15 cellular contexts compared by ENCODE assay signal in the genomic region with DNA sequence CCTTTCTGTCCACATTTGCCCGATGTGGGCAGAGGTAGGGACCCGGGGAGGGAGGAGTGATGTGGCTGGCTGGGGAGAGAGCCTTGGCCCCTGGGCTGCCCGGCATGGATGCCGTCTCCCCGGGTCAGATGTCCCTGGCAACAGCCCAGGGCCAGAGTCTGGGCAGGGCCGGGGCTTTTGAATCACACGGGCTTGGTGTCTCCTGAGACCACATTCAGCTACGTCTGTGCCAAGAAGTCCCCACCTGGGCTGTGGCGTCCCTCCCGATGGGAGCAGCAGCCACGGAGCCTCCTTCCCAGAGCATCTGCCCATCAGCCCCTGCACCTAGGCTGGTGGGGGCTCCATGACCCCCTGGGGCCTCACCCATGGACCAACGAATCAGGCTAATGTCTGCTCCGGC.
DNase-seq lines count a peak whose midpoint lies in the region; ATAC-seq and TF ChIP-seq lines count a peak whose summit lies in the region.
"Had no signal": no experiment of that assay in that cellular context is flagged by ENCODE, and none has a peak within 500 bp of the region (broad histone marks: within the 10 kb centered on the region; RNA-seq: fewer than 3 reads in every experiment).

No MANE protein-coding gene starts in this region.

- intact Hi-C loops in tibial artery (cut with DNase I; ENCODE audit: low total_unique reads) = no loop called here

- peak overlapping the region; percentile 56 for H4K91ac ChIP-seq in mesenchymal stem cell (ENCODE audit: low read length)

- H3K4me2 ChIP-seq in mesenchymal stem cell (ENCODE audit: low read length, poor library complexity, severe bottlenecking) = no peak overlapping the region
- H3K4me2 ChIP-seq: PC-9 had no signal

- H3K79me1 ChIP-seq in mesenchymal stem cell (replicated peaks; ENCODE audit: low read length, poor library complexity, severe bottlenecking) = peaks cover 67% of the 10 kb centered on the region

- 88% methylated on average over 12 of the region's 13 CpGs for WGBS in mesenchymal stem cell

- no peak for ATAC-seq in HG03097 (IDR thresholded peaks at IDR 0.05; ENCODE audit: low FRiP score, unreplicated experiment)
- ATAC-seq: activated CD4-positive, CD25-positive, alpha-beta regulatory T cell treated with anti-CD3 and anti-CD28 coated beads, Interleukin-2, amount 50 U/mL, for 24 hours; stimulated activated memory B cell treated with anti-CD40 and anti-IgM and Interleukin-4, amounts not matched to agents 10 μg/mL and 1 μg/mL and 100 μg/mL, for 72 hours had no signal

- no peak overlapping the region for H2AFZ ChIP-seq in mesenchymal stem cell (ENCODE audit: low read depth, low read length)
- H2AFZ ChIP-seq: PC-9 had no signal

- no peak overlapping the region for H4K8ac ChIP-seq in mesenchymal stem cell (ENCODE audit: low read length)

- H3K27ac ChIP-seq in angular gyrus (ENCODE audit: low read depth, low read length) = peak overlapping the region; percentile 75
- no peak overlapping the region for H3K27ac ChIP-seq in mesenchymal stem cell (ENCODE audit: low read length, poor library complexity, severe bottlenecking)
- H3K27ac ChIP-seq in tibial artery = peak overlapping the region; percentile 52 to 57
- H3K27ac ChIP-seq: PC-9 had no signal

- peak overlapping the region in 1 of 2 experiments; percentile 63 for H3K18ac ChIP-seq in mesenchymal stem cell (ENCODE audit: low read depth in 1 of 2, low read length in 2 of 2)

- H3K9ac ChIP-seq in mesenchymal stem cell (ENCODE audit: low read length) = peak overlapping the region; percentile 60

- peaks cover 46 to 94% of the 10 kb centered on the region in 2 experiments for H3K36me3 ChIP-seq in mesenchymal stem cell (ENCODE audit: control insufficient read depth in 1 of 2, insufficient read depth in 2 of 2, low read depth in 1 of 2, low read length in 2 of 2)
- peaks cover 6 to 64% (median 34%) of the 10 kb centered on the region in 3 donors for H3K36me3 ChIP-seq in tibial artery

- H2AK5ac ChIP-seq in mesenchymal stem cell (ENCODE audit: low read length, severe bottlenecking) = no peak overlapping the region

- H3K4me1 ChIP-seq in mesenchymal stem cell (ENCODE audit: control insufficient read depth, insufficient read depth, low read depth, low read length) (peaks cover 37% of the 10 kb centered on the region), tibial artery (peaks cover 2 to 48% (median 29%) of the 10 kb centered on the region in 4 donors)

- TF ChIP-seq CTCF in tibial artery (IDR thresholded peaks at IDR 0.05) = no peak

- no peak overlapping the region for H2BK120ac ChIP-seq in mesenchymal stem cell (ENCODE audit: low read depth, low read length)

- H3K14ac ChIP-seq in mesenchymal stem cell (ENCODE audit: low read length in 2 of 2) = no peak overlapping the region

- no peak overlapping the region for H3K4ac ChIP-seq in mesenchymal stem cell (ENCODE audit: low read depth in 1 of 2, low read length in 2 of 2)

- H3K9me3 ChIP-seq in mesenchymal stem cell (ENCODE audit: control insufficient read depth, low read length) = no peaks in the 10 kb centered on the region
- no peaks in the 10 kb centered on the region for H3K9me3 ChIP-seq in tibial artery

- H3K4me3 ChIP-seq in mesenchymal stem cell (ENCODE audit: insufficient read depth in 1 of 2, low read depth in 1 of 2, low read length in 2 of 2) (no peak overlapping the region), tibial artery (no peak overlapping the region)
- H3K4me3 ChIP-seq: PC-9 had no signal

- no peak overlapping the region for H2BK12ac ChIP-seq in mesenchymal stem cell (ENCODE audit: low read length in 2 of 2)

- H2BK5ac ChIP-seq in mesenchymal stem cell (ENCODE audit: low read depth, low read length, poor library complexity, severe bottlenecking) = no peak overlapping the region

- no peak overlapping the region for H2BK15ac ChIP-seq in mesenchymal stem cell (ENCODE audit: low read depth, poor library complexity, severe bottlenecking)

- no peak overlapping the region for H3K23ac ChIP-seq in mesenchymal stem cell (ENCODE audit: low read length in 2 of 2)

- H3K27me3 ChIP-seq in mesenchymal stem cell (ENCODE audit: control insufficient read depth in 1 of 2, insufficient read depth in 1 of 2, low read length in 2 of 2) (no peaks in the 10 kb centered on the region), tibial artery (no peaks in the 10 kb centered on the region)

- peak; percentile 27 for DNase-seq in DMS 273 (lab: John Stamatoyannopoulos, UW; ENCODE audit: unreplicated experiment)
- no peak for DNase-seq in DMS 273 treated with DMSO at 0.1 percent for 48 hours (lab: John Stamatoyannopoulos, UW)
- DNase-seq in mesenchymal stem cell = no peak
- peak; percentile 67 to 89 for DNase-seq in tibial artery
- DNase-seq in NCI-H146 (lab: John Stamatoyannopoulos, UW) = no peak
- no peak for DNase-seq in mucosa of gallbladder (ENCODE audit: low spot score)
- DNase-seq: amniotic stem cell; COR-L47; NCI-H510A; PC-9; stimulated activated CD4-positive, alpha-beta T cell treated with anti-CD3 and anti-CD28 coated beads, Interleukin-4, amount 100 ng/mL, for 24 hours had no signal

Comparison
In these comparisons a context has a peak if more than half of its experiments do, and no peak if none do; other contexts are left out.
1. DNase-seq: peak in DMS 273 (single experiment) and tibial artery (2 of 2); none in DMS 273 treated with DMSO at 0.1 percent for 48 hours (single experiment), mesenchymal stem cell (single experiment), NCI-H146 (single experiment) and mucosa of gallbladder (single experiment).